ENCODE assay signal across 12 cellular contexts in genomic region chr3:132034097-132034485, GRCh38. TPM values are rescaled to one million over a fixed set of nuclear protein-coding genes. Genes with fewer than 3 reads are reported as not detected.
DNase-seq lines count a peak whose midpoint lies in the region; ATAC-seq, FAIRE-seq and TF ChIP-seq lines count a peak whose summit lies in the region.
"Had no signal": no experiment of that assay in that cellular context is flagged by ENCODE, and none has a peak within 500 bp of the region (broad histone marks: within the 10 kb centered on the region; RNA-seq: fewer than 3 reads in every experiment).

No MANE protein-coding gene starts in this region.

- no peaks in the 10 kb centered on the region for H3K79me2 ChIP-seq in keratinocyte (ENCODE audit: control insufficient read depth, insufficient read depth, low read length)

- peaks cover 91% of the 10 kb centered on the region for H3K27me3 Mint-ChIP-seq in activated T-cell treated with anti-CD3 and anti-CD28 coated beads, Interleukin-2, amount 50 U/mL, for 24 hours

- H3K27ac ChIP-seq in keratinocyte (ENCODE audit: control insufficient read depth, insufficient read depth, low read length) (no peak overlapping the region), thoracic aorta (no peak overlapping the region), uterus (no peak overlapping the region)
- H3K27ac ChIP-seq: gastrocnemius medialis had no signal

- peaks cover 11% of the 10 kb centered on the region for H3K4me1 Mint-ChIP-seq in activated T-cell treated with anti-CD3 and anti-CD28 coated beads, Interleukin-2, amount 50 U/mL, for 24 hours (ENCODE audit: low read depth)

- TF ChIP-seq POLR2A in uterus (IDR thresholded peaks at IDR 0.05) = no peak

- H3K27ac Mint-ChIP-seq in activated T-cell treated with anti-CD3 and anti-CD28 coated beads, Interleukin-2, amount 50 U/mL, for 24 hours = no peak overlapping the region

- H3K27me3 ChIP-seq in keratinocyte (ENCODE audit: control insufficient read depth, extremely low read depth, insufficient read depth, low read length) = peaks cover 25% of the 10 kb centered on the region
- no peaks in the 10 kb centered on the region for H3K27me3 ChIP-seq in thoracic aorta (replicated peaks; ENCODE audit: insufficient read depth)
- H3K27me3 ChIP-seq in uterus = peaks cover 8 to 24% of the 10 kb centered on the region in 2 donors

- FAIRE-seq in keratinocyte (lab: Jason Lieb, UNC) = no peak

- DNase-seq in activated T-cell treated with anti-CD3 and anti-CD28 coated beads, Interleukin-2, amount 50 U/mL, for 24 hours = no peak
- DNase-seq in activated T-cell treated with anti-CD3 and anti-CD28 coated beads for 4 hours (no peak), astrocyte of the cerebellum (ENCODE audit: low read depth) (no peak), keratinocyte (ENCODE audit: low read depth, low spot score) (no peak), thoracic aorta (ENCODE audit: low spot score) (no peak), nucleus accumbens (lab: John Stamatoyannopoulos, UW) (no peak), uterus (no peak), RKO (ENCODE audit: low spot score) (no peak)
- DNase-seq: activated effector memory CD4-positive, alpha-beta T cell treated with anti-CD3 and anti-CD28 coated beads, Interleukin-2, amount 50 U/mL, for 16 hours; DND-41; gastrocnemius medialis had no signal

- in situ Hi-C loops in astrocyte of the cerebellum (cut with HindIII; ENCODE audit: low sequenced_read_pairs) = loop anchor here (25.0 kb wide), 1 partner anchor 972 kb away; no protein-coding TSS in a partner anchor

- dilution Hi-C loops in keratinocyte (cut with MboI; ENCODE audit: extremely low pct_ligation_motif_present, low sequenced_read_pairs) = no loop called here

- peaks cover 6% of the 10 kb centered on the region for H3K4me1 ChIP-seq in keratinocyte (ENCODE audit: control insufficient read depth, extremely low read depth, insufficient read depth, low read length)
- H3K4me1 ChIP-seq in thoracic aorta (ENCODE audit: control insufficient read depth in 1 of 2, low read depth in 2 of 2) = peaks cover 3 to 12% of the 10 kb centered on the region in 2 donors
- peaks cover 0 to 6% of the 10 kb centered on the region in 2 donors for H3K4me1 ChIP-seq in uterus
- H3K4me1 ChIP-seq: gastrocnemius medialis had no signal

- H3K9me1 ChIP-seq in keratinocyte (ENCODE audit: control insufficient read depth, extremely low read depth, insufficient read depth, low read length) = no peaks in the 10 kb centered on the region

- peak overlapping the region; percentile 74 for H3K4me2 ChIP-seq in keratinocyte (ENCODE audit: control insufficient read depth, extremely low read depth, insufficient read depth, low read depth, low read length)

- H3K36me3 Mint-ChIP-seq in activated T-cell treated with anti-CD3 and anti-CD28 coated beads, Interleukin-2, amount 50 U/mL, for 24 hours (ENCODE audit: low read depth) = no peaks in the 10 kb centered on the region

- no peak overlapping the region for H2AFZ ChIP-seq in keratinocyte (ENCODE audit: control insufficient read depth, low read length)

- intact Hi-C loops in uterus (cut with DNase I; ENCODE audit: low total_unique reads) = no loop called here

- no peak for ATAC-seq in thoracic aorta (ENCODE audit: insufficient number of reproducible peaks, low FRiP score, low read depth)
- ATAC-seq: gastrocnemius medialis had no signal

- peak overlapping the region; percentile 36 for H3K4me3 Mint-ChIP-seq in activated T-cell treated with anti-CD3 and anti-CD28 coated beads, Interleukin-2, amount 50 U/mL, for 24 hours

- no peak for TF ChIP-seq CTCF in astrocyte of the cerebellum (IDR thresholded peaks at IDR 0.05; ENCODE audit: low read depth, low read length, missing control alignments)
- TF ChIP-seq CTCF in keratinocyte (optimal IDR thresholded peaks at IDR 0.05 in 1 of 3, IDR thresholded peaks at IDR 0.05 in 1 of 3, conservative IDR thresholded peaks at IDR 0.05 in 1 of 3; ENCODE audit: extremely low read depth in 1 of 3, insufficient read depth in 2 of 3, low read length in 3 of 3) = no peak
- no peak for TF ChIP-seq CTCF in thoracic aorta (IDR thresholded peaks at IDR 0.05)
- no peak for TF ChIP-seq CTCF in uterus (IDR thresholded peaks at IDR 0.05)

- peak overlapping the region; percentile 43 for H3K4me3 ChIP-seq in astrocyte of the cerebellum (ENCODE audit: low read depth, low read length)
- H3K4me3 ChIP-seq in keratinocyte (ENCODE audit: control insufficient read depth in 2 of 3, extremely low read depth in 1 of 3, insufficient read depth in 2 of 3, low read depth in 1 of 3, low read length in 3 of 3) = no peak overlapping the region
- H3K4me3 ChIP-seq in thoracic aorta = peak overlapping the region; percentile 71
- no peak overlapping the region for H3K4me3 ChIP-seq in uterus

- no peaks in the 10 kb centered on the region for H3K9me3 Mint-ChIP-seq in activated T-cell treated with anti-CD3 and anti-CD28 coated beads, Interleukin-2, amount 50 U/mL, for 24 hours

- H3K9ac ChIP-seq in keratinocyte (ENCODE audit: control insufficient read depth, extremely low read depth, insufficient read depth, low read length) = no peak overlapping the region

- H4K20me1 ChIP-seq in keratinocyte (ENCODE audit: control insufficient read depth, extremely low read depth, insufficient read depth, low read length) = no peaks in the 10 kb centered on the region

- H3K9me3 ChIP-seq in keratinocyte (ENCODE audit: control insufficient read depth, low read depth, low read length) (no peaks in the 10 kb centered on the region), thoracic aorta (no peaks in the 10 kb centered on the region), uterus (no peaks in the 10 kb centered on the region)
- H3K9me3 ChIP-seq: gastrocnemius medialis had no signal

- H3K36me3 ChIP-seq in keratinocyte (ENCODE audit: control insufficient read depth in 2 of 2, extremely low read depth in 1 of 2, insufficient read depth in 2 of 2, low read length in 2 of 2) = no peaks in the 10 kb centered on the region
- H3K36me3 ChIP-seq in thoracic aorta = no peaks in the 10 kb centered on the region
- no peaks in the 10 kb centered on the region for H3K36me3 ChIP-seq in uterus
- H3K36me3 ChIP-seq: gastrocnemius medialis had no signal

RNA-seq across cellular contexts. Expression of gene CPNE4, which starts 0.7 kb away (rescaled TPM):
- 0.08 to 0.44 TPM (median 0.24 TPM) in 3 replicates for polyA plus RNA-seq in keratinocyte
- polyA plus RNA-seq in keratinocyte (2011; ENCODE audit: low read depth) = 0.24 TPM
- polyA plus RNA-seq in keratinocyte (2011; cell fraction: cytosol; rRNA removed) = 0.66 and 1.0 TPM in 2 replicates
- polyA plus RNA-seq in keratinocyte (2011; cell fraction: nucleus; rRNA removed) = 0.76 and 1.00 TPM in 2 replicates
- polyA plus RNA-seq in keratinocyte (2012; ENCODE audit: low replicate concordance) = 0.24 and 0.42 TPM in 2 replicates
- polyA minus RNA-seq in keratinocyte = 0.26 to 2.8 TPM (median 0.48 TPM) in 3 replicates
- 0.96 TPM for polyA minus RNA-seq in keratinocyte (2011; cell fraction: cytosol; rRNA and poly(A)+ RNA removed)
- 1.6 and 1.7 TPM in 2 replicates for polyA minus RNA-seq in keratinocyte (2011; cell fraction: nucleus; rRNA and poly(A)+ RNA removed)
- total RNA-seq in thoracic aorta = 1 to 10 TPM in 1 of 2 donors, under 1 TPM in 1; 0.54 to 4.9 TPM
- total RNA-seq in uterus = under 1 TPM in 1 of 4 donors, not detected in 3; 0.35 TPM
- total RNA-seq: gastrocnemius medialis, IMR-90 had no signal
- polyA plus RNA-seq: IMR-90 had no signal

Comparison
In these comparisons a context has a peak if more than half of its experiments do, and no peak if none do; other contexts are left out.
1. H3K4me3 ChIP-seq: peak in astrocyte of the cerebellum (single experiment) and thoracic aorta (single experiment); none in keratinocyte (0 of 3) and uterus (0 of 2).